8 cellular contexts compared by ENCODE assay signal in the genomic region with DNA sequence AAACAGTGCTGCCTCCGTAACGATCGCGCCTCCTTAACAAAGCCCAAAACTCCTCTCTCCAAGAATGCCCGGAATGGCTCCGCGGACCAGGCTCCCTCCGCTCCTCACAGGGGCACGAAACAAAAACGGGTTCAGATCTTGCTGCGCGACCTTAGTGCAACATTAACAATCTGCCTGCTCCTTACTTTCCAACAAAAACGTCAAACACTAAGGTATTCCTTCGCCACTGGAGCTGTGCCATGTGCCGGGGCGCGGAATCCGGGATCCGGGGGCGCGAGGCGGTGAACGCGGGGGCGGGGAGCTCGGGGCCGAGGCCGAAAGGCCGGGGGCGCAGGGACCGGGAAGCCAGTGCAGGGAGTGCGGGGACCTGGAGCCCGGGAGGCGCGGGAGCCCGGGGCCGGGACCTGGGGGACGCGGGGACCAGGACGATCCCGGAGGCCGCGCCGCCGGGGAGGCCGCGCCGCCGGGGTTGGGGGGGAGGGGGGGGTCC. TPM values are rescaled to one million over a fixed set of nuclear protein-coding genes. Genes with fewer than 3 reads are reported as not detected.
DNase-seq lines count a peak whose midpoint lies in the region; ATAC-seq and TF ChIP-seq lines count a peak whose summit lies in the region.

No MANE protein-coding gene starts in this region.

- peak; percentile 6 for ATAC-seq in GM21515 (IDR thresholded peaks at IDR 0.05; ENCODE audit: unreplicated experiment)

- no peaks in the 10 kb centered on the region for H3K36me3 Mint-ChIP-seq in immature natural killer cell

- peaks cover 0 to 3% (median 0%) of the 10 kb centered on the region in 6 donors for H3K9me3 Mint-ChIP-seq in immature natural killer cell

- H3K27me3 Mint-ChIP-seq in immature natural killer cell (ENCODE audit: low read depth in 3 of 3): peaks cover 9 to 24% (median 10%) of the 10 kb centered on the region in 3 donors

- H3K4me3 Mint-ChIP-seq in immature natural killer cell: peak overlapping the region; percentile 84 to 95 (median 85)

- peak overlapping the region; percentile 72 for H3K27ac ChIP-seq in brain microvascular endothelial cell

- H3K27ac Mint-ChIP-seq in immature natural killer cell: peak overlapping the region in 1 of 6 donors; percentile 1

- H3K36me3 ChIP-seq in brain microvascular endothelial cell (replicated peaks): no peaks in the 10 kb centered on the region

- peak; percentile 42 for DNase-seq in COLO668 (lab: John Stamatoyannopoulos, UW; ENCODE audit: unreplicated experiment)
- peak; percentile 43 for DNase-seq in NCI-H345 treated with DMSO at 0.1 percent for 48 hours (lab: John Stamatoyannopoulos, UW; ENCODE audit: unreplicated experiment)
- DNase-seq in brain microvascular endothelial cell: no peak
- peak in 2 of 3 donors; percentile 3 to 5 for DNase-seq in immature natural killer cell
- peak; percentile 33 for DNase-seq in stimulated activated CD8-positive, alpha-beta memory T cell treated with anti-CD3 and anti-CD28 coated beads, Interleukin-4, amount 100 ng/mL, for 48 hours
- DNase-seq in G401 (ENCODE audit: low spot score): no peak
- DNase-seq in NCI-H2227 treated with DMSO at 0.1 percent for 48 hours (lab: John Stamatoyannopoulos, UW): no peak

- TF ChIP-seq CTCF in brain microvascular endothelial cell (IDR thresholded peaks at IDR 0.05; ENCODE audit: low read depth, low read length, missing control alignments): no peak

- peaks cover 15 to 17% of the 10 kb centered on the region in 2 donors for H3K4me1 Mint-ChIP-seq in immature natural killer cell

- in situ Hi-C loops in brain microvascular endothelial cell (cut with HindIII; ENCODE audit: low pct_ligation_motif_present, low sequenced_read_pairs): no loop called here
- in situ Hi-C loops in G401 (cut with HindIII; ENCODE audit: low sequenced_read_pairs): no loop called here

- peak overlapping the region; percentile 87 for H3K4me3 ChIP-seq in brain microvascular endothelial cell (ENCODE audit: low read depth, low read length)

- H3K27me3 ChIP-seq in brain microvascular endothelial cell (replicated peaks): no peaks in the 10 kb centered on the region

RNA-seq across cellular contexts. Expression of gene CYFIP1, which starts 0.4 kb away (rescaled TPM):
- 1 to 10 TPM; 3.4 to 5.6 (median 3.7) TPM for polyA plus RNA-seq in immature natural killer cell
- 76.1 and 101 TPM in 2 replicates for total RNA-seq in G401 (2014; rRNA removed; shearing (Covaris generic))

RNA-seq across cellular contexts. Expression of gene TUBGCP5, which starts 59.6 kb away (rescaled TPM):
- 1 to 10 TPM; 3.6 to 7.9 (median 4.8) TPM for polyA plus RNA-seq in immature natural killer cell
- 23.1 and 26.3 TPM in 2 replicates for total RNA-seq in G401 (2014; rRNA removed; shearing (Covaris generic))

Comparison
In these comparisons a context has a peak if more than half of its experiments do, and no peak if none do; other contexts are left out.
1. DNase-seq: peak in COLO668 (single experiment), NCI-H345 treated with DMSO at 0.1 percent for 48 hours (single experiment), immature natural killer cell (2 of 3) and stimulated activated CD8-positive, alpha-beta memory T cell treated with anti-CD3 and anti-CD28 coated beads, Interleukin-4, amount 100 ng/mL, for 48 hours (single experiment); none in brain microvascular endothelial cell (single experiment), G401 (single experiment) and NCI-H2227 treated with DMSO at 0.1 percent for 48 hours (single experiment).